Comparison of ENCODE assay signal across 15 cellular contexts in genomic region chr13:40793339-40793738, GRCh38. TPM values are rescaled to one million over a fixed set of nuclear protein-coding genes. Genes with fewer than 3 reads are reported as not detected.
DNase-seq lines count a peak whose midpoint lies in the region; ATAC-seq and TF ChIP-seq lines count a peak whose summit lies in the region.
"Had no signal": no experiment of that assay in that cellular context is flagged by ENCODE, and none has a peak within 500 bp of the region (broad histone marks: within the 10 kb centered on the region; RNA-seq: fewer than 3 reads in every experiment).

No MANE protein-coding gene starts in this region.

- H3K36me3 ChIP-seq in BLaER1 treated with 17β-estradiol and CSF1 and Interleukin-3, amounts not matched to agents 10 nM and 100 nM = peaks cover 0 to 45% (median 31%) of the 10 kb centered on the region in 11 experiments; a peak in 20 of 22 replicates
- H3K36me3 ChIP-seq in KMS-11 (ENCODE audit: insufficient read depth) (no peaks in the 10 kb centered on the region), OCI-LY7 (ENCODE audit: insufficient read depth, low read length) (peaks cover 42% of the 10 kb centered on the region), right lobe of liver (peaks cover 0 to 10% (median 0%) of the 10 kb centered on the region in 4 donors)

- H4K20me1 ChIP-seq in BLaER1 treated with 17β-estradiol and CSF1 and Interleukin-3, amounts not matched to agents 10 nM and 100 nM = peaks cover 0 to 11% (median 0%) of the 10 kb centered on the region in 11 experiments; a peak in 1 of 22 replicates
- H4K20me1 ChIP-seq in KMS-11 (ENCODE audit: insufficient read depth) = no peaks in the 10 kb centered on the region
- no peaks in the 10 kb centered on the region for H4K20me1 ChIP-seq in OCI-LY7 (ENCODE audit: insufficient read depth, low read length)

- 25% methylated on average over 3 of the region's 3 CpGs for WGBS in right lobe of liver (ENCODE audit: insufficient coverage, low coverage, low lambda C conversion rate, missing lambda C conversion rate)

- H3K9me3 ChIP-seq in BLaER1 treated with 17β-estradiol and CSF1 and Interleukin-3, amounts not matched to agents 10 nM and 100 nM (replicated peaks in 1 of 11) = no peaks in the 10 kb centered on the region
- H3K9me3 ChIP-seq in OCI-LY7 (ENCODE audit: low read length) (no peaks in the 10 kb centered on the region), right lobe of liver (no peaks in the 10 kb centered on the region)
- H3K9me3 ChIP-seq: Caco-2 had no signal

- no peaks in the 10 kb centered on the region for H3K9me2 ChIP-seq in OCI-LY7 (ENCODE audit: insufficient read depth, low read length)

- H3K79me2 ChIP-seq in KMS-11 (ENCODE audit: insufficient read depth, low read depth) (peaks cover 52% of the 10 kb centered on the region; the same call in 1 of the 2 replicates), OCI-LY7 (ENCODE audit: insufficient read depth, low read depth, low read length) (peaks cover 34% of the 10 kb centered on the region; the same call in 1 of the 2 replicates)

- H3K4me3 ChIP-seq in BLaER1 treated with 17β-estradiol and CSF1 and Interleukin-3, amounts not matched to agents 10 nM and 100 nM = no peak overlapping the region
- H3K4me3 ChIP-seq in KMS-11 (IDR thresholded peaks at IDR 0.05; ENCODE audit: insufficient read depth, low read depth, low read length) (no peak overlapping the region), OCI-LY7 (ENCODE audit: low read depth, low read length, poor library complexity, severe bottlenecking) (peak overlapping the region; percentile 47), right lobe of liver (no peak overlapping the region), coronary artery (no peak overlapping the region)

- CTCF ChIA-PET in OCI-LY7 (lab: Charles Lee; ENCODE audit: unreplicated experiment) = no interaction called here

- DNase-seq in OCI-LY7 (ENCODE audit: low spot score) (no peak), right lobe of liver (no peak), coronary artery (ENCODE audit: low spot score) (no peak)
- DNase-seq: ACHN; Caco-2; CD8-positive, alpha-beta memory T cell; DMS53; GF-D8; HCEC 1CT; KG1 had no signal

- TF ChIP-seq CTCF in KMS-11 (conservative IDR thresholded peaks at IDR 0.05; ENCODE audit: low read depth, low read length) (no peak), OCI-LY7 (conservative IDR thresholded peaks at IDR 0.05; ENCODE audit: low read length) (peak; percentile 37; the same call in 1 of the 2 replicates), right lobe of liver (IDR thresholded peaks at IDR 0.05) (peak in 1 of 4 donors; percentile 21), coronary artery (IDR thresholded peaks at IDR 0.05) (no peak)

- peak overlapping the region in 7 of 11 experiments; percentile 24 to 65 (median 52); a peak in 10 of 22 replicates for H3K4me2 ChIP-seq in BLaER1 treated with 17β-estradiol and CSF1 and Interleukin-3, amounts not matched to agents 10 nM and 100 nM
- peak overlapping the region; percentile 78 for H3K4me2 ChIP-seq in KMS-11
- H3K4me2 ChIP-seq in OCI-LY7 (ENCODE audit: low read length) = peak overlapping the region; percentile 58

- BruUV-seq in OCI-LY7 (replicated peaks; lab: Mats Ljungman, UMichigan) = no TSS peak

- no peak overlapping the region for H2AFZ ChIP-seq in KMS-11 (ENCODE audit: low read depth)
- H2AFZ ChIP-seq in OCI-LY7 (ENCODE audit: low read length) = no peak overlapping the region

- POLR2A ChIA-PET in OCI-LY7 (lab: Charles Lee) = interaction anchor here (0.7 to 1.6 kb wide), 2 partner anchors 10 to 21 kb away, joined by 3 to 4 read pairs; no protein-coding TSS in a partner anchor

- intact Hi-C loops in OCI-LY7 (cut with micrococcal nuclease; ENCODE audit: unreplicated experiment) = loop anchor here (5.0 kb wide), 3 partner anchors 199 to 709 kb away; partner anchors contain the start of gene WBP4
- intact Hi-C loops in right lobe of liver (cut with DNase I) = no loop called here

- peak; percentile 4 to 40 (median 23) for ATAC-seq in right lobe of liver
- no peak for ATAC-seq in GM21515 (IDR thresholded peaks at IDR 0.05; ENCODE audit: unreplicated experiment)
- no peak for ATAC-seq in HG03280 (IDR thresholded peaks at IDR 0.05; ENCODE audit: unreplicated experiment)

- H3K27ac ChIP-seq in BLaER1 treated with 17β-estradiol and CSF1 and Interleukin-3, amounts not matched to agents 10 nM and 100 nM = no peak overlapping the region
- H3K27ac ChIP-seq in KMS-11 (peak overlapping the region; percentile 64; the same call in 1 of the 2 replicates), OCI-LY7 (ENCODE audit: low read depth, low read length, poor library complexity, severe bottlenecking) (peak overlapping the region; percentile 92), right lobe of liver (peak overlapping the region; percentile 70 to 100 (median 100)), coronary artery (no peak overlapping the region)
- H3K27ac ChIP-seq: C4-2B had no signal

- TF ChIP-seq POLR2A in right lobe of liver (IDR thresholded peaks at IDR 0.05) = peak; percentile 32

- H3K4me1 ChIP-seq in BLaER1 treated with 17β-estradiol and CSF1 and Interleukin-3, amounts not matched to agents 10 nM and 100 nM = peaks cover 10 to 59% (median 44%) of the 10 kb centered on the region in 10 experiments
- H3K4me1 ChIP-seq in KMS-11 (ENCODE audit: low read depth, poor library complexity, severe bottlenecking) (peaks cover 42% of the 10 kb centered on the region), OCI-LY7 (ENCODE audit: insufficient read depth, low read length, poor library complexity, severe bottlenecking) (peaks cover 45% of the 10 kb centered on the region), right lobe of liver (peaks cover 0 to 51% (median 14%) of the 10 kb centered on the region in 4 donors)

- H3K27me3 ChIP-seq in BLaER1 treated with 17β-estradiol and CSF1 and Interleukin-3, amounts not matched to agents 10 nM and 100 nM = no peaks in the 10 kb centered on the region
- H3K27me3 ChIP-seq in KMS-11 (ENCODE audit: insufficient read depth, low read depth) (no peaks in the 10 kb centered on the region), right lobe of liver (no peaks in the 10 kb centered on the region)

- no peak overlapping the region for H3K9ac ChIP-seq in BLaER1 treated with 17β-estradiol and CSF1 and Interleukin-3, amounts not matched to agents 10 nM and 100 nM
- H3K9ac ChIP-seq in KMS-11 = no peak overlapping the region

RNA-seq across cellular contexts. Expression of gene SLC25A15, which starts 3.9 kb away (rescaled TPM):
- total RNA-seq in OCI-LY7 (2014; rRNA removed; shearing (Covaris generic)) = 61.3 and 71.0 TPM in 2 replicates
- 56.3 and 57.7 TPM in 2 replicates for total RNA-seq in OCI-LY7 (2022)
- total RNA-seq in right lobe of liver = 100 to 1,000 TPM in 1 of 6 experiments, 10 to 100 TPM in 5; 28.0 to 168 (median 79.9) TPM

RNA-seq across cellular contexts. Expression of gene MRPS31, which starts 22.3 kb away (rescaled TPM):
- 27.0 and 37.3 TPM in 2 replicates for total RNA-seq in OCI-LY7 (2014; rRNA removed; shearing (Covaris generic))
- total RNA-seq in OCI-LY7 (2022) (51.6 and 60.2 TPM in 2 replicates), right lobe of liver (10 to 100 TPM; 13.6 to 24.3 (median 20.0) TPM)

Comparison
In these comparisons a context has a peak if more than half of its experiments do, and no peak if none do; other contexts are left out.
1. H3K27ac ChIP-seq: peak in KMS-11 (single experiment), OCI-LY7 (single experiment) and right lobe of liver (3 of 3); none in BLaER1 treated with 17β-estradiol and CSF1 and Interleukin-3, amounts not matched to agents 10 nM and 100 nM (0 of 11) and coronary artery (0 of 2).
2. ATAC-seq: peak in right lobe of liver (4 of 4); none in GM21515 (single experiment) and HG03280 (single experiment).
3. Peak in every context shown above with its lines, with median percentiles within 50 percentile points of each other: H3K4me2 ChIP-seq.